Comparison of ENCODE assay signal across 23 cellular contexts in the genomic region with DNA sequence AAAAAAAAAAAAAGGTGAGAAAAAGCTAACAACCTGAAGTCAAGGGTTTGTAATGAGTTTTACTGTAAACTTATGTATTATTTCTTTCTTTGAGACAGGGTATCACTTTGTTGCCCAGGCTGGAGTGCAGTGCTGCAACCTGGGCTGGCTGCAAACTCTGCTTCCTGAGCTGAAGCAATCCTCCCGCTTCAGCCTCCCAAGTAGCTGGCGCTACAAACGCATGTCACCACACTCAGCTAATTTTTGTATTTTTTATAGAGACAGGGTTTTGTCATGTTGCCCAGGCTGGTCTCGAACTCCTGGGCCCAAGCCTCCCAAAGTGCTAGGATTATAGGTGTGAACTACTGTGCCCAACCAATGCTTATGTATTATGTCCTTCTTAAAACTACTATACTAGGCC. TPM values are rescaled to one million over a fixed set of nuclear protein-coding genes. Genes with fewer than 3 reads are reported as not detected.
DNase-seq lines count a peak whose midpoint lies in the region; ATAC-seq and TF ChIP-seq lines count a peak whose summit lies in the region.
"Had no signal": no experiment of that assay in that cellular context is flagged by ENCODE, and none has a peak within 500 bp of the region (broad histone marks: within the 10 kb centered on the region; RNA-seq: fewer than 3 reads in every experiment).

No MANE protein-coding gene starts in this region.

- H3K9me3 ChIP-seq in HEK293 (ENCODE audit: control insufficient read depth, insufficient read depth, low read depth, low read length): no peaks in the 10 kb centered on the region
- H3K9me3 ChIP-seq in OCI-LY7 (ENCODE audit: low read length): no peaks in the 10 kb centered on the region
- H3K9me3 ChIP-seq in right cardiac atrium (ENCODE audit: control insufficient read depth, low read length): no peaks in the 10 kb centered on the region
- H3K9me3 ChIP-seq in thoracic aorta: no peaks in the 10 kb centered on the region
- no peaks in the 10 kb centered on the region for H3K9me3 ChIP-seq in Peyer's patch
- H3K9me3 ChIP-seq: mucosa of descending colon had no signal

- H3K4me2 ChIP-seq in OCI-LY7 (ENCODE audit: low read length): peak overlapping the region; percentile 45; the same call in 1 of the 2 replicates
- H3K4me2 ChIP-seq: GM23338 had no signal

- H3K9me2 ChIP-seq in OCI-LY7 (ENCODE audit: insufficient read depth, low read length): no peaks in the 10 kb centered on the region

- ATAC-seq in right cardiac atrium (no peak), thoracic aorta (ENCODE audit: insufficient number of reproducible peaks, low FRiP score, low read depth) (no peak), GM21423 (IDR thresholded peaks at IDR 0.05; ENCODE audit: unreplicated experiment) (no peak)
- ATAC-seq: activated T-cell treated with anti-CD3 and anti-CD28 coated beads, Interleukin-2, amount 50 U/mL, for 4 hours; GM23338; left lobe of liver; mucosa of descending colon; T-cell had no signal

- TF ChIP-seq CTCF in HEK293 (tag by site-specific recombination; IDR thresholded peaks at IDR 0.05): no peak
- TF ChIP-seq CTCF in OCI-LY7 (conservative IDR thresholded peaks at IDR 0.05; ENCODE audit: low read length): no peak
- no peak for TF ChIP-seq CTCF in thoracic aorta (IDR thresholded peaks at IDR 0.05)
- TF ChIP-seq CTCF in Peyer's patch (IDR thresholded peaks at IDR 0.05): no peak

- no peak overlapping the region for H2AFZ ChIP-seq in OCI-LY7 (ENCODE audit: low read length)
- H2AFZ ChIP-seq: GM23338, parathyroid adenoma had no signal

- no peaks in the 10 kb centered on the region for H4K20me1 ChIP-seq in OCI-LY7 (ENCODE audit: insufficient read depth, low read length)

- POLR2A ChIA-PET in HEK293 (lab: Yijun Ruan, JAX): no interaction called here
- POLR2A ChIA-PET in OCI-LY7 (lab: Charles Lee): interaction anchor here (0.6 to 1.6 kb wide), 6 partner anchors 8 to 293 kb away, joined by 3 to 8 read pairs (median 4); partner anchors contain the start of gene ATF7

- intact Hi-C loops in OCI-LY7 (cut with micrococcal nuclease; ENCODE audit: unreplicated experiment) (no loop called here), right cardiac atrium (cut with DNase I) (no loop called here)

- H3K36me3 ChIP-seq in HEK293 (ENCODE audit: control insufficient read depth in 2 of 2, insufficient read depth in 1 of 2, low read length in 2 of 2): no peaks in the 10 kb centered on the region; a peak in 1 of 3 replicates
- H3K36me3 ChIP-seq in OCI-LY7 (ENCODE audit: insufficient read depth, low read length): peaks cover 9% of the 10 kb centered on the region; the same call in 1 of the 2 replicates
- peaks cover 4% of the 10 kb centered on the region for H3K36me3 ChIP-seq in thoracic aorta
- H3K36me3 ChIP-seq in Peyer's patch: no peaks in the 10 kb centered on the region

- CTCF ChIA-PET in HEK293 (lab: Yijun Ruan, JAX): interaction anchor here (0.6 to 0.7 kb wide), 3 partner anchors 21 to 518 kb away, joined by 3 to 4 read pairs (median 3); no protein-coding TSS in a partner anchor
- CTCF ChIA-PET in OCI-LY7 (lab: Charles Lee; ENCODE audit: unreplicated experiment): no interaction called here

- BruUV-seq in OCI-LY7 (replicated peaks; lab: Mats Ljungman, UMichigan): no TSS peak

- WGBS in right cardiac atrium: 70% methylated on average over 4 of the region's 4 CpGs

- H3K4me1 ChIP-seq in HEK293 (ENCODE audit: control insufficient read depth, insufficient read depth, low read length) (no peaks in the 10 kb centered on the region), OCI-LY7 (ENCODE audit: insufficient read depth, low read length, poor library complexity, severe bottlenecking) (peaks cover 31% of the 10 kb centered on the region), right cardiac atrium (ENCODE audit: control insufficient read depth, insufficient read depth, low read length) (peaks cover 2% of the 10 kb centered on the region), thoracic aorta (ENCODE audit: control insufficient read depth in 1 of 2, low read depth in 2 of 2) (peaks cover 34 to 73% of the 10 kb centered on the region in 2 donors), Peyer's patch (peaks cover 0 to 10% (median 0%) of the 10 kb centered on the region in 4 donors)

- DNase-seq in OCI-LY7 (ENCODE audit: low spot score): no peak
- no peak for DNase-seq in right cardiac atrium
- no peak for DNase-seq in thoracic aorta (ENCODE audit: low spot score)
- DNase-seq in stimulated activated naive CD4-positive, alpha-beta T cell (lab: John Stamatoyannopoulos, UW): no peak
- no peak for DNase-seq in hippocampal formation (lab: John Stamatoyannopoulos, UW)
- no peak for DNase-seq in Peyer's patch
- DNase-seq: activated CD8-positive, alpha-beta memory T cell treated with anti-CD3 and anti-CD28 coated beads for 24 hours; activated naive CD4-positive, alpha-beta T cell treated with Interleukin-2 at 50 U/mL for 16 hours; activated T-cell treated with anti-CD3 and anti-CD28 coated beads, Interleukin-2, amount 50 U/mL, for 4 hours; cortex of kidney; DND-41; head of caudate nucleus; mucosa of descending colon; NCI-H1417 treated with DMSO at 0.1 percent for 48 hours; NCI-H2171; NCI-H526 treated with DMSO at 0.1 percent for 48 hours; nephron progenitor cell; T-cell had no signal

- peaks cover 41% of the 10 kb centered on the region; the same call in 1 of the 2 replicates for H3K79me2 ChIP-seq in OCI-LY7 (ENCODE audit: insufficient read depth, low read depth, low read length)

- no peak for TF ChIP-seq POLR2A in Peyer's patch (IDR thresholded peaks at IDR 0.05)

- H3K27me3 ChIP-seq in right cardiac atrium (ENCODE audit: control insufficient read depth, insufficient read depth) (no peaks in the 10 kb centered on the region), thoracic aorta (replicated peaks; ENCODE audit: insufficient read depth) (no peaks in the 10 kb centered on the region), Peyer's patch (no peaks in the 10 kb centered on the region)

- H3K27ac ChIP-seq in HEK293 (ENCODE audit: extremely low read depth, low read depth, low read length) (no peak overlapping the region), OCI-LY7 (ENCODE audit: low read depth, low read length, poor library complexity, severe bottlenecking) (peak overlapping the region; percentile 77), right cardiac atrium (ENCODE audit: low read length) (peak overlapping the region; percentile 8), thoracic aorta (peak overlapping the region; percentile 42 to 63), Peyer's patch (no peak overlapping the region)
- H3K27ac ChIP-seq: parathyroid adenoma had no signal

- H3K4me3 ChIP-seq in HEK293 (ENCODE audit: low read depth, low read length): no peak overlapping the region
- no peak overlapping the region for H3K4me3 ChIP-seq in OCI-LY7 (ENCODE audit: low read depth, low read length, poor library complexity, severe bottlenecking)
- no peak overlapping the region for H3K4me3 ChIP-seq in right cardiac atrium (ENCODE audit: low read length)
- peak overlapping the region; percentile 68 for H3K4me3 ChIP-seq in thoracic aorta
- no peak overlapping the region for H3K4me3 ChIP-seq in Peyer's patch
- H3K4me3 ChIP-seq: GM23338, mucosa of descending colon had no signal

TF ChIP-seq in HEK293, 187 proteins besides CTCF, POLR2A, EP300 and RAD21 (continues in another document):
- TF ChIP-seq, protein P1, sequence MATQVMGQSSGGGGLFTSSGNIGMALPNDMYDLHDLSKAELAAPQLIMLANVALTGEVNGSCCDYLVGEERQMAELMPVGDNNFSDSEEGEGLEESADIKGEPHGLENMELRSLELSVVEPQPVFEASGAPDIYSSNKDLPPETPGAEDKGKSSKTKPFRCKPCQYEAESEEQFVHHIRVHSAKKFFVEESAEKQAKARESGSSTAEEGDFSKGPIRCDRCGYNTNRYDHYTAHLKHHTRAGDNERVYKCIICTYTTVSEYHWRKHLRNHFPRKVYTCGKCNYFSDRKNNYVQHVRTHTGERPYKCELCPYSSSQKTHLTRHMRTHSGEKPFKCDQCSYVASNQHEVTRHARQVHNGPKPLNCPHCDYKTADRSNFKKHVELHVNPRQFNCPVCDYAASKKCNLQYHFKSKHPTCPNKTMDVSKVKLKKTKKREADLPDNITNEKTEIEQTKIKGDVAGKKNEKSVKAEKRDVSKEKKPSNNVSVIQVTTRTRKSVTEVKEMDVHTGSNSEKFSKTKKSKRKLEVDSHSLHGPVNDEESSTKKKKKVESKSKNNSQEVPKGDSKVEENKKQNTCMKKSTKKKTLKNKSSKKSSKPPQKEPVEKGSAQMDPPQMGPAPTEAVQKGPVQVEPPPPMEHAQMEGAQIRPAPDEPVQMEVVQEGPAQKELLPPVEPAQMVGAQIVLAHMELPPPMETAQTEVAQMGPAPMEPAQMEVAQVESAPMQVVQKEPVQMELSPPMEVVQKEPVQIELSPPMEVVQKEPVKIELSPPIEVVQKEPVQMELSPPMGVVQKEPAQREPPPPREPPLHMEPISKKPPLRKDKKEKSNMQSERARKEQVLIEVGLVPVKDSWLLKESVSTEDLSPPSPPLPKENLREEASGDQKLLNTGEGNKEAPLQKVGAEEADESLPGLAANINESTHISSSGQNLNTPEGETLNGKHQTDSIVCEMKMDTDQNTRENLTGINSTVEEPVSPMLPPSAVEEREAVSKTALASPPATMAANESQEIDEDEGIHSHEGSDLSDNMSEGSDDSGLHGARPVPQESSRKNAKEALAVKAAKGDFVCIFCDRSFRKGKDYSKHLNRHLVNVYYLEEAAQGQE (tag by site-specific recombination; IDR thresholded peaks at IDR 0.05): no peak
- 0 out of 2 replicates have a peak, but pooled peaks have one; percentile 25 for TF ChIP-seq ZNF449 (tag by site-specific recombination; IDR thresholded peaks at IDR 0.05)

RNA-seq across cellular contexts. Expression of gene ATF7, which starts 9.2 kb away (rescaled TPM):
- 5.9 and 6.8 TPM in 2 replicates for total RNA-seq in OCI-LY7 (2014; rRNA removed; shearing (Covaris generic))
- 23.2 and 26.5 TPM in 2 replicates for total RNA-seq in OCI-LY7 (2022)
- 10 to 100 TPM; 30.7 to 36.9 (median 33.3) TPM for total RNA-seq in right cardiac atrium
- polyA plus RNA-seq in right cardiac atrium: 22.8 TPM
- 10 to 100 TPM; 24.4 to 82.1 TPM for total RNA-seq in thoracic aorta
- 10 to 100 TPM; 25.6 to 38.0 (median 29.8) TPM for total RNA-seq in Peyer's patch

RNA-seq across cellular contexts. Expression of gene ATP5MC2, which starts 58.9 kb away (rescaled TPM):
- total RNA-seq in OCI-LY7 (2014; rRNA removed; shearing (Covaris generic)): 423 and 500 TPM in 2 replicates
- 374 and 417 TPM in 2 replicates for total RNA-seq in OCI-LY7 (2022)
- total RNA-seq in right cardiac atrium: 100 to 1,000 TPM; 397 to 507 (median 497) TPM
- 740 TPM for polyA plus RNA-seq in right cardiac atrium
- 100 to 1,000 TPM; 168 to 175 TPM for total RNA-seq in thoracic aorta
- 100 to 1,000 TPM; 118 to 246 (median 203) TPM for total RNA-seq in Peyer's patch

Comparison
In these comparisons a context has a peak if more than half of its experiments do, and no peak if none do; other contexts are left out.
1. H3K27ac ChIP-seq: peak in OCI-LY7 (single experiment), right cardiac atrium (single experiment) and thoracic aorta (2 of 2); none in HEK293 (single experiment) and Peyer's patch (0 of 4).